19 cellular contexts compared by ENCODE assay signal in genomic region chr4:30116401-30116800, GRCh38.
"Had no signal": no experiment of that assay in that cellular context is flagged by ENCODE, and none has a peak within 500 bp of the region (broad histone marks: within the 10 kb centered on the region; RNA-seq: fewer than 3 reads in every experiment).

No MANE protein-coding gene starts in this region.

- DNase-seq: effector CD4-positive, alpha-beta T cell; gastrocnemius medialis; heart right ventricle; hypothalamus; kidney glomerular epithelial cell; mesendoderm; naive B cell; posterior cingulate gyrus; sigmoid colon; stimulated activated CD4-positive, alpha-beta T cell treated with anti-CD3 and anti-CD28 coated beads, Interleukin-2, amount 100 ng/mL, for 24 hours; stimulated activated CD4-positive, alpha-beta T cell treated with anti-CD3 and anti-CD28 coated beads, Interleukin-4, amount 100 ng/mL, for 4 hours; stimulated activated naive CD4-positive, alpha-beta T cell; stomach; substantia nigra; trophoblast cell had no signal

- H3K36me3 Mint-ChIP-seq: naive B cell had no signal

- ATAC-seq: gastrocnemius medialis, heart right ventricle had no signal

- H3K4me3 ChIP-seq: coronary artery, gastrocnemius medialis, heart right ventricle, sigmoid colon, skin epidermis, stomach had no signal

- H3K4me3 Mint-ChIP-seq: naive B cell, nephron had no signal

- H3K9me3 ChIP-seq: gastrocnemius medialis, neutrophil, sigmoid colon, stomach had no signal

- H3K4me1 ChIP-seq: gastrocnemius medialis, heart right ventricle, sigmoid colon, stomach had no signal

- H3K4me1 Mint-ChIP-seq: naive B cell, nephron had no signal

- H3K36me3 ChIP-seq: gastrocnemius medialis, heart right ventricle, neutrophil, sigmoid colon, stomach had no signal

- H3K27me3 ChIP-seq: gastrocnemius medialis, heart right ventricle, neutrophil, sigmoid colon, stomach had no signal

- H3K27ac ChIP-seq: coronary artery, gastrocnemius medialis, heart right ventricle, neutrophil, sigmoid colon, stomach had no signal

- H3K27ac Mint-ChIP-seq: naive B cell, nephron had no signal

- H3K27me3 Mint-ChIP-seq: naive B cell had no signal
